In genomic region chr5:1185652-1186350, GRCh38 we compare ENCODE assay signal across 22 cellular contexts. TPM values are rescaled to one million over a fixed set of nuclear protein-coding genes. Genes with fewer than 3 reads are reported as not detected.
DNase-seq lines count a peak whose midpoint lies in the region; ATAC-seq, FAIRE-seq and TF ChIP-seq lines count a peak whose summit lies in the region.
"Had no signal": no experiment of that assay in that cellular context is flagged by ENCODE, and none has a peak within 500 bp of the region (broad histone marks: within the 10 kb centered on the region; RNA-seq: fewer than 3 reads in every experiment).

No MANE protein-coding gene starts in this region.

- WGBS in body of pancreas, 2 donors, result 11 to 12% methylated on average over 10 to 12 of the region's 12 CpGs
- 5% methylated on average over 6 of the region's 12 CpGs for WGBS in HepG2 (ENCODE audit: low lambda C conversion rate)

- in situ Hi-C loops in HepG2 (cut with HindIII; ENCODE audit: extremely low pct_ligation_motif_present, low pct_unique_long_range_greater_than_20kb), result no loop called here

- no peaks in the 10 kb centered on the region for H3K79me2 ChIP-seq in HepG2 (ENCODE audit: insufficient read depth, low read length)

- H4K20me1 ChIP-seq in HepG2 (ENCODE audit: insufficient read depth, low read length), result no peaks in the 10 kb centered on the region

- H3K4me3 ChIP-seq in body of pancreas (no peak overlapping the region), HepG2 (replicated peaks in 1 of 3; ENCODE audit: insufficient read depth in 1 of 3, low read depth in 2 of 3, low read length in 3 of 3) (peak overlapping the region in 2 of 3 experiments; percentile 5 to 52; a peak in 4 of 6 replicates)
- H3K4me3 ChIP-seq: dorsolateral prefrontal cortex, esophagus squamous epithelium, ovary, spleen had no signal

- no peaks in the 10 kb centered on the region for H3K36me3 Mint-ChIP-seq in activated naive CD4-positive, alpha-beta T cell treated with anti-CD3 and anti-CD28 coated beads for 36 hours (ENCODE audit: low read depth)
- no peaks in the 10 kb centered on the region for H3K36me3 Mint-ChIP-seq in type B pancreatic cell
- H3K36me3 Mint-ChIP-seq: CD8-positive, alpha-beta T cell; stimulated activated effector memory CD8-positive, alpha-beta T cell treated with anti-CD3 and anti-CD28 coated beads, Interleukin-12 subunit alpha, Interleukin-12 subunit beta, amount 100 ng/mL, for 72 hours had no signal

- peak overlapping the region; percentile 64 for H3K4me2 ChIP-seq in HepG2 (ENCODE audit: low read depth, low read length)

- peak overlapping the region; percentile 40 for H3K9ac ChIP-seq in HepG2 (ENCODE audit: insufficient read depth, low read depth, low read length)

- H2AFZ ChIP-seq in HepG2 (ENCODE audit: low read length), result no peak overlapping the region

- no TSS peak for BruUV-seq in HepG2 (replicated peaks; lab: Mats Ljungman, UMichigan)

- CTCF ChIA-PET in activated naive CD4-positive, alpha-beta T cell treated with anti-CD3 and anti-CD28 coated beads for 36 hours (lab: Charles Lee), result no interaction called here
- CTCF ChIA-PET in HepG2 (lab: Yijun Ruan, JAX; ENCODE audit: low intra/inter-chr PET ratio, low total read pairs), result interaction anchor here (1.0 kb wide), 1 partner anchor 18 kb away, joined by 3 read pairs; no protein-coding TSS in a partner anchor

- FAIRE-seq in HepG2 (lab: Jason Lieb, UNC), result peak; percentile 89

- no peak overlapping the region for H3K4me3 Mint-ChIP-seq in activated naive CD4-positive, alpha-beta T cell treated with anti-CD3 and anti-CD28 coated beads for 36 hours
- H3K4me3 Mint-ChIP-seq in type B pancreatic cell, result peak overlapping the region; percentile 31
- H3K4me3 Mint-ChIP-seq: CD8-positive, alpha-beta T cell; stimulated activated effector memory CD8-positive, alpha-beta T cell treated with anti-CD3 and anti-CD28 coated beads, Interleukin-12 subunit alpha, Interleukin-12 subunit beta, amount 100 ng/mL, for 72 hours had no signal

- peak; percentile 18 to 73 (median 54) for TF ChIP-seq POLR2A in body of pancreas (IDR thresholded peaks at IDR 0.05)
- peak in 1 of 2 experiments; percentile 28; a peak in 1 of 4 replicates for TF ChIP-seq POLR2A in HepG2 (IDR thresholded peaks at IDR 0.05; ENCODE audit: insufficient read depth in 1 of 2, low read depth in 2 of 2, low read length in 2 of 2)

- H3K4me1 Mint-ChIP-seq in activated naive CD4-positive, alpha-beta T cell treated with anti-CD3 and anti-CD28 coated beads for 36 hours (ENCODE audit: low read depth), result no peaks in the 10 kb centered on the region
- peaks cover 20% of the 10 kb centered on the region for H3K4me1 Mint-ChIP-seq in type B pancreatic cell (ENCODE audit: unreplicated experiment)
- H3K4me1 Mint-ChIP-seq: stimulated activated effector memory CD8-positive, alpha-beta T cell treated with anti-CD3 and anti-CD28 coated beads, Interleukin-12 subunit alpha, Interleukin-12 subunit beta, amount 100 ng/mL, for 72 hours had no signal

- ATAC-seq in body of pancreas (peak; percentile 75), HepG2 (peak; percentile 50), HG02642 (IDR thresholded peaks at IDR 0.05; ENCODE audit: poor library complexity, unreplicated experiment) (no peak), sciatic nerve (no peak)
- ATAC-seq: CD8-positive, alpha-beta T cell; stimulated activated effector memory CD8-positive, alpha-beta T cell treated with anti-CD3 and anti-CD28 coated beads, Interleukin-12 subunit alpha, Interleukin-12 subunit beta, amount 100 ng/mL, for 72 hours had no signal

- intact Hi-C loops in activated naive CD4-positive, alpha-beta T cell treated with anti-CD3 and anti-CD28 coated beads for 36 hours (cut with micrococcal nuclease), result no loop called here
- intact Hi-C loops in body of pancreas (cut with DNase I), result no loop called here
- intact Hi-C loops in HepG2 (cut with micrococcal nuclease; ENCODE audit: unreplicated experiment), result loop anchor here (1.0 kb wide), 1 partner anchor 14 kb away; no protein-coding TSS in a partner anchor
- intact Hi-C loops in sciatic nerve (cut with DNase I), result no loop called here

- peak overlapping the region; percentile 90 to 92 (median 92) for H3K27ac ChIP-seq in body of pancreas
- H3K27ac ChIP-seq in HepG2 (ENCODE audit: extremely low read length, insufficient read depth, low read length), result peak overlapping the region; percentile 66
- H3K27ac ChIP-seq: esophagus squamous epithelium, ovary, spleen had no signal

- H3K27me3 Mint-ChIP-seq in activated naive CD4-positive, alpha-beta T cell treated with anti-CD3 and anti-CD28 coated beads for 36 hours (ENCODE audit: low read depth), result peaks cover 5% of the 10 kb centered on the region
- H3K27me3 Mint-ChIP-seq in type B pancreatic cell, result peaks cover 8% of the 10 kb centered on the region

- peak in 1 of 2 experiments; percentile 72; a peak in 2 of 4 replicates for TF ChIP-seq EP300 in HepG2 (IDR thresholded peaks at IDR 0.05; ENCODE audit: low read depth in 2 of 2, low read length in 2 of 2)
- peak; percentile 82 for TF ChIP-seq EP300 in HepG2 (CRISPR knock-in tag; IDR thresholded peaks at IDR 0.05; ENCODE audit: borderline replicate concordance)

- H3K4me1 ChIP-seq in body of pancreas (peaks cover 82% of the 10 kb centered on the region), HepG2 (ENCODE audit: insufficient read depth, low read length) (peaks cover 90% of the 10 kb centered on the region)
- H3K4me1 ChIP-seq: esophagus squamous epithelium had no signal

- no peak overlapping the region for H3K27ac Mint-ChIP-seq in activated naive CD4-positive, alpha-beta T cell treated with anti-CD3 and anti-CD28 coated beads for 36 hours
- peak overlapping the region; percentile 67 for H3K27ac Mint-ChIP-seq in type B pancreatic cell
- H3K27ac Mint-ChIP-seq: CD8-positive, alpha-beta T cell; stimulated activated effector memory CD8-positive, alpha-beta T cell treated with anti-CD3 and anti-CD28 coated beads, Interleukin-12 subunit alpha, Interleukin-12 subunit beta, amount 100 ng/mL, for 72 hours had no signal

- peak in 4 of 7 experiments; percentile 13 to 48 (median 42) for TF ChIP-seq CTCF in body of pancreas (IDR thresholded peaks at IDR 0.05)
- 0 out of 2 replicates have a peak, but pooled peaks have one; percentile 11 for TF ChIP-seq CTCF in HepG2 (CRISPR knock-in tag; IDR thresholded peaks at IDR 0.05)
- no peak for TF ChIP-seq CTCF in type B pancreatic cell (conservative IDR thresholded peaks at IDR 0.05)

- no peaks in the 10 kb centered on the region for H3K9me3 Mint-ChIP-seq in activated naive CD4-positive, alpha-beta T cell treated with anti-CD3 and anti-CD28 coated beads for 36 hours
- no peaks in the 10 kb centered on the region for H3K9me3 Mint-ChIP-seq in type B pancreatic cell
- H3K9me3 Mint-ChIP-seq: CD8-positive, alpha-beta T cell; stimulated activated effector memory CD8-positive, alpha-beta T cell treated with anti-CD3 and anti-CD28 coated beads, Interleukin-12 subunit alpha, Interleukin-12 subunit beta, amount 100 ng/mL, for 72 hours had no signal

- H3K27me3 ChIP-seq in body of pancreas (no peaks in the 10 kb centered on the region), HepG2 (ENCODE audit: control insufficient read depth in 1 of 2, insufficient read depth in 2 of 2, low read length in 2 of 2) (no peaks in the 10 kb centered on the region; a peak in 1 of 5 replicates)
- H3K27me3 ChIP-seq: ovary had no signal

- TF ChIP-seq RAD21 in HepG2 (CRISPR knock-in tag; IDR thresholded peaks at IDR 0.05), result no peak

- POLR2A ChIA-PET in HepG2 (lab: Yijun Ruan, JAX), result interaction anchor here (0.8 to 3.6 kb wide), 7 partner anchors 10 to 79 kb away, joined by 3 to 47 read pairs (median 6); partner anchors contain the start of gene SLC6A19

- DNase-seq in activated naive CD4-positive, alpha-beta T cell treated with anti-CD3 and anti-CD28 coated beads, Interleukin-2, amount 50 U/mL, for 16 hours, result peak; percentile 9
- no peak for DNase-seq in activated naive CD4-positive, alpha-beta T cell treated with anti-CD3 and anti-CD28 coated beads for 36 hours
- DNase-seq in body of pancreas (peak; percentile 75 to 90 (median 90)), HepG2 (ENCODE audit: low spot score) (peak; percentile 84), type B pancreatic cell (ENCODE audit: extremely low spot score, unreplicated experiment) (no peak), sciatic nerve (ENCODE audit: low spot score) (no peak), NCI-H510A (lab: John Stamatoyannopoulos, UW) (no peak)
- DNase-seq: activated CD4-positive, alpha-beta T cell treated with anti-CD3 and anti-CD28 coated beads for 4 hours; activated naive CD4-positive, alpha-beta T cell treated with Interleukin-2 at 50 U/mL for 16 hours; CD8-positive, alpha-beta T cell; esophagus squamous epithelium; Kasumi-1; NCI-H1417 treated with DMSO at 0.1 percent for 48 hours; NCI-H345; ovary; SHP77; spleen had no signal

- H3K36me3 ChIP-seq in body of pancreas (replicated peaks in 1 of 2; ENCODE audit: insufficient read depth in 1 of 2, low read depth in 2 of 2), result no peaks in the 10 kb centered on the region
- no peaks in the 10 kb centered on the region for H3K36me3 ChIP-seq in HepG2 (replicated peaks in 1 of 2; ENCODE audit: control insufficient read depth in 1 of 2, insufficient read depth in 2 of 2, low read length in 2 of 2)
- H3K36me3 ChIP-seq: esophagus squamous epithelium, ovary, spleen had no signal

- no peaks in the 10 kb centered on the region for H3K9me3 ChIP-seq in body of pancreas
- no peaks in the 10 kb centered on the region for H3K9me3 ChIP-seq in HepG2 (ENCODE audit: low read length)
- H3K9me3 ChIP-seq: esophagus squamous epithelium, ovary, spleen had no signal

RNA-seq across cellular contexts. Expression of gene SLC6A19, which starts 15.6 kb away (rescaled TPM):
- not detected for total RNA-seq in activated naive CD4-positive, alpha-beta T cell treated with anti-CD3 and anti-CD28 coated beads for 36 hours
- total RNA-seq in body of pancreas (1 to 10 TPM in 1 of 2 donors, under 1 TPM in 1; 0.66 to 1.3 TPM), HepG2 (2016; rRNA removed; fragmentation: Illumina TruSeq; extraction: Trizol) (0.02 TPM in 1 of 2 replicates, not detected in the other), type B pancreatic cell (ENCODE audit: low replicate concordance) (12.6 and 22.2 TPM in 2 replicates), sciatic nerve (0.09 TPM)
- not detected in 2 replicates for total RNA-seq in HepG2 (2016; cell fraction: cytosol; rRNA removed; fragmentation: Illumina TruSeq; extraction: Trizol; ENCODE audit: low read depth)
- total RNA-seq in HepG2 (2016; cell fraction: insoluble cytoplasmic fraction; rRNA removed; fragmentation: Illumina TruSeq; extraction: Trizol), result 0.06 TPM in 1 of 2 replicates, not detected in the other
- not detected in 2 replicates for total RNA-seq in HepG2 (2016; cell fraction: membrane; rRNA removed; fragmentation: Illumina TruSeq; extraction: Trizol)
- total RNA-seq in HepG2 (2016; cell fraction: nucleus; rRNA removed; fragmentation: Illumina TruSeq; extraction: Trizol), result not detected in 2 replicates
- polyA plus RNA-seq in HepG2 (2011; rRNA removed), result 0.01 TPM in 1 of 2 replicates, not detected in the other
- 0.01 TPM in 1 of 2 replicates, not detected in the other for polyA plus RNA-seq in HepG2 (2011; cell fraction: cytosol; rRNA removed)
- polyA plus RNA-seq in HepG2 (2011; cell fraction: nucleus; rRNA removed), result 0.06 and 0.07 TPM in 2 replicates
- not detected in 2 replicates for polyA plus RNA-seq in HepG2 (2012)
- polyA plus RNA-seq in HepG2 (2016; cell fraction: cytosol; fragmentation: Illumina TruSeq; extraction: Trizol; ENCODE audit: low read depth), result not detected in 2 replicates
- polyA plus RNA-seq in HepG2 (2016; cell fraction: insoluble cytoplasmic fraction; fragmentation: Illumina TruSeq; extraction: Trizol; ENCODE audit: low read depth), result not detected in 2 replicates
- polyA plus RNA-seq in HepG2 (2016; cell fraction: membrane; fragmentation: Illumina TruSeq; extraction: Trizol; ENCODE audit: low read depth), result not detected in 2 replicates
- 0.08 TPM in 1 of 2 replicates, not detected in the other for polyA plus RNA-seq in HepG2 (2016; cell fraction: nucleus; fragmentation: Illumina TruSeq; extraction: Trizol; ENCODE audit: insufficient read depth, low read depth)
- polyA minus RNA-seq in HepG2 (2011; rRNA and poly(A)+ RNA removed; ENCODE audit: low replicate concordance), result 0.02 and 0.12 TPM in 2 replicates
- 0.09 TPM in 1 of 2 replicates, not detected in the other for polyA minus RNA-seq in HepG2 (2011; cell fraction: cytosol; rRNA and poly(A)+ RNA removed)
- polyA minus RNA-seq in HepG2 (2011; cell fraction: nucleus; rRNA and poly(A)+ RNA removed), result not detected in 2 replicates
- total RNA-seq: CD8-positive, alpha-beta T cell; esophagus squamous epithelium; T-helper 2 cell treated with Interferon-gamma antibody and Interleukin-4, amounts not matched to agents 100 ng/mL and 5 ng/mL, for 36 hours; ureter had no signal
- polyA plus RNA-seq: ovary had no signal

RNA-seq across cellular contexts. Expression of gene SLC6A18, which starts 39.4 kb away (rescaled TPM):
- not detected for total RNA-seq in activated naive CD4-positive, alpha-beta T cell treated with anti-CD3 and anti-CD28 coated beads for 36 hours
- total RNA-seq in body of pancreas (not detected), HepG2 (2016; rRNA removed; fragmentation: Illumina TruSeq; extraction: Trizol) (not detected in 2 replicates), type B pancreatic cell (ENCODE audit: low replicate concordance) (0.41 and 0.48 TPM in 2 replicates), sciatic nerve (not detected)
- not detected in 2 replicates for total RNA-seq in HepG2 (2016; cell fraction: cytosol; rRNA removed; fragmentation: Illumina TruSeq; extraction: Trizol; ENCODE audit: low read depth)
- total RNA-seq in HepG2 (2016; cell fraction: insoluble cytoplasmic fraction; rRNA removed; fragmentation: Illumina TruSeq; extraction: Trizol), result not detected in 2 replicates
- total RNA-seq in HepG2 (2016; cell fraction: membrane; rRNA removed; fragmentation: Illumina TruSeq; extraction: Trizol), result not detected in 2 replicates
- total RNA-seq in HepG2 (2016; cell fraction: nucleus; rRNA removed; fragmentation: Illumina TruSeq; extraction: Trizol), result not detected in 2 replicates
- polyA plus RNA-seq in HepG2 (2011; rRNA removed), result not detected in 2 replicates
- not detected in 2 replicates for polyA plus RNA-seq in HepG2 (2011; cell fraction: cytosol; rRNA removed)
- not detected in 2 replicates for polyA plus RNA-seq in HepG2 (2011; cell fraction: nucleus; rRNA removed)
- polyA plus RNA-seq in HepG2 (2012), result not detected in 2 replicates
- polyA plus RNA-seq in HepG2 (2016; cell fraction: cytosol; fragmentation: Illumina TruSeq; extraction: Trizol; ENCODE audit: low read depth), result not detected in 2 replicates
- not detected in 2 replicates for polyA plus RNA-seq in HepG2 (2016; cell fraction: insoluble cytoplasmic fraction; fragmentation: Illumina TruSeq; extraction: Trizol; ENCODE audit: low read depth)
- polyA plus RNA-seq in HepG2 (2016; cell fraction: membrane; fragmentation: Illumina TruSeq; extraction: Trizol; ENCODE audit: low read depth), result not detected in 2 replicates
- not detected in 2 replicates for polyA plus RNA-seq in HepG2 (2016; cell fraction: nucleus; fragmentation: Illumina TruSeq; extraction: Trizol; ENCODE audit: insufficient read depth, low read depth)
- polyA minus RNA-seq in HepG2 (2011; rRNA and poly(A)+ RNA removed; ENCODE audit: low replicate concordance), result not detected in 2 replicates
- not detected in 2 replicates for polyA minus RNA-seq in HepG2 (2011; cell fraction: cytosol; rRNA and poly(A)+ RNA removed)
- polyA minus RNA-seq in HepG2 (2011; cell fraction: nucleus; rRNA and poly(A)+ RNA removed), result not detected in 2 replicates
- total RNA-seq: CD8-positive, alpha-beta T cell; dorsolateral prefrontal cortex; esophagus squamous epithelium; ovary; spleen; T-helper 2 cell treated with Interferon-gamma antibody and Interleukin-4, amounts not matched to agents 100 ng/mL and 5 ng/mL, for 36 hours; ureter had no signal
- polyA plus RNA-seq: ovary, spleen had no signal

Comparison
In these comparisons a context has a peak if more than half of its experiments do, and no peak if none do; other contexts are left out.
1. DNase-seq: peak in activated naive CD4-positive, alpha-beta T cell treated with anti-CD3 and anti-CD28 coated beads, Interleukin-2, amount 50 U/mL, for 16 hours (single experiment), body of pancreas (4 of 4) and HepG2 (single experiment); none in activated naive CD4-positive, alpha-beta T cell treated with anti-CD3 and anti-CD28 coated beads for 36 hours (single experiment), type B pancreatic cell (single experiment), sciatic nerve (single experiment) and NCI-H510A (single experiment).
2. ATAC-seq: peak in body of pancreas (single experiment) and HepG2 (single experiment); none in HG02642 (single experiment) and sciatic nerve (single experiment).
3. H3K4me3 ChIP-seq: peak in HepG2 (2 of 3); none in body of pancreas (0 of 2).